ENCODE assay signal across 31 cellular contexts in the genomic region with DNA sequence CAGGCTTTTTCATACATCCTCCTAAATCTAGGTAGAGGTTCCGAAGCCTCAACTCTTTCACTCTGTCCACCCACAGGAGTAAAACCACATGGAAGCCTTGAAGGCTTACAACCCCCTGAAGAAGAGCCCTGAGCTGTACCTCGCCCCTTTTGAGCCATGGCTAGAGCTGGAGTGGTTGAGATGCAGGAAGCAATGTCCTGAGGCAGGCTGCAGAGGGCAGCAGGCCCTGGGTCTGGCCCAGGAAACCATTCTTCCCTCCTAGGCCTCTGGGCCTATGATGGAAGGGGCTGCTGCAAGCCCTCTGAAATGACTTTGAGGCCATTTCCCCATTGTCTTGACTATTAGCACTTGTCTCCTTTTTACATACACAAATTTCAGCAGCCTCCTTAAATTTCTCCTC.
A peak's percentile ranks its signal among the peaks of the same experiment; 100 is the strongest.
DNase-seq lines count a peak whose midpoint lies in the region; ATAC-seq and TF ChIP-seq lines count a peak whose summit lies in the region.
"Had no signal": no experiment of that assay in that cellular context is flagged by ENCODE, and none has a peak within 500 bp of the region (broad histone marks: within the 10 kb centered on the region; RNA-seq: fewer than 3 reads in every experiment).

No MANE protein-coding gene starts in this region.

- no peaks in the 10 kb centered on the region; the same call in 1 of the 2 replicates for H3K27me3 Mint-ChIP-seq in WTC11 (ENCODE audit: low read depth)
- H3K27me3 Mint-ChIP-seq: activated B cell treated with CpG ODN at 0.5 μM for 24 hours; activated naive CD8-positive, alpha-beta T cell treated with anti-CD3 and anti-CD28 coated beads for 36 hours; IgD-negative memory B cell; stimulated activated memory B cell treated with anti-CD40 and anti-IgM and Interleukin-4, amounts not matched to agents 10 μg/mL and 1 μg/mL and 100 μg/mL, for 72 hours had no signal

- no peaks in the 10 kb centered on the region for H3K27me3 ChIP-seq in dorsolateral prefrontal cortex
- H3K27me3 ChIP-seq: ascending aorta; BLaER1 treated with 17β-estradiol and CSF1 and Interleukin-3, amounts not matched to agents 10 nM and 100 nM; pancreas; spleen had no signal

- CTCF ChIA-PET in WTC11 (lab: Charles Lee), result no interaction called here

- H3K27ac ChIP-seq in dorsolateral prefrontal cortex, result no peak overlapping the region
- H3K27ac ChIP-seq: ascending aorta; BLaER1 treated with 17β-estradiol and CSF1 and Interleukin-3, amounts not matched to agents 10 nM and 100 nM; pancreas; spleen had no signal

- no peak overlapping the region for H3K4me3 ChIP-seq in dorsolateral prefrontal cortex
- H3K4me3 ChIP-seq: ascending aorta; BLaER1 treated with 17β-estradiol and CSF1 and Interleukin-3, amounts not matched to agents 10 nM and 100 nM; mucosa of descending colon; pancreas; spleen had no signal

- TF ChIP-seq CTCF in GM10266 (IDR thresholded peaks at IDR 0.05; ENCODE audit: control insufficient read depth, insufficient read depth, low read depth, missing control alignments) (peak; percentile 16), WTC11 (IDR thresholded peaks at IDR 0.05) (no peak), dorsolateral prefrontal cortex (IDR thresholded peaks at IDR 0.05 in 54 of 56, conservative IDR thresholded peaks at IDR 0.05 in 2 of 56; ENCODE audit: low read depth in 1 of 56, partially characterized antibody in 56 of 56) (no peak)

- peak; percentile 60 for ATAC-seq in GM18858 (IDR thresholded peaks at IDR 0.05; ENCODE audit: unreplicated experiment)
- ATAC-seq in HG02798 (IDR thresholded peaks at IDR 0.05; ENCODE audit: poor library complexity, unreplicated experiment), result peak; percentile 63
- ATAC-seq in WTC11, result peak; percentile 66
- ATAC-seq in HG03108 (IDR thresholded peaks at IDR 0.05; ENCODE audit: unreplicated experiment), result no peak
- no peak for ATAC-seq in HG03442 (IDR thresholded peaks at IDR 0.05; ENCODE audit: unreplicated experiment)
- ATAC-seq: mucosa of descending colon; pancreas; right cardiac atrium; stimulated activated memory B cell treated with anti-CD40 and anti-IgM and Interleukin-4, amounts not matched to agents 10 μg/mL and 1 μg/mL and 100 μg/mL, for 72 hours had no signal

- peaks cover 41% of the 10 kb centered on the region for H3K9me3 Mint-ChIP-seq in WTC11

- no peak for DNase-seq in GM10266 (ENCODE audit: extremely low spot score)
- DNase-seq in WTC11 (ENCODE audit: low spot score), result peak; percentile 11
- no peak for DNase-seq in dorsolateral prefrontal cortex
- no peak for DNase-seq in GM19238 (ENCODE audit: insufficient read length, low spot score)
- DNase-seq: ACHN; activated B cell treated with CpG ODN at 0.5 μM for 24 hours; activated CD4-positive, alpha-beta T cell treated with anti-CD3 and anti-CD28 coated beads, Interleukin-2, amount 50 U/mL, for 48 hours; activated naive CD8-positive, alpha-beta T cell treated with anti-CD3 and anti-CD28 coated beads for 36 hours; caudate nucleus; mucosa of descending colon; NCI-H1105 treated with DMSO at 0.1 percent for 48 hours; NCI-H2029 treated with DMSO at 0.1 percent for 48 hours; NCI-H2227 treated with DMSO at 0.1 percent for 48 hours; NCI-H69; OCI-M1; pancreas; right cardiac atrium; SHP77; spleen; stimulated activated CD4-positive, alpha-beta T cell treated with anti-CD3 and anti-CD28 coated beads, Interleukin-2, amount 100 ng/mL, for 48 hours; T-helper 9 cell had no signal

- intact Hi-C loops in dorsolateral prefrontal cortex (cut with DNase I), result no loop called here

- POLR2A ChIA-PET in WTC11 (lab: Charles Lee), result no interaction called here

- no peak overlapping the region for H3K27ac Mint-ChIP-seq in WTC11
- H3K27ac Mint-ChIP-seq: activated B cell treated with CpG ODN at 0.5 μM for 24 hours; activated naive CD8-positive, alpha-beta T cell treated with anti-CD3 and anti-CD28 coated beads for 36 hours; activated T-helper 2 cell treated with anti-CD3 and anti-CD28 coated beads, Interferon-gamma antibody, Interleukin-2, Interleukin-4, amounts not matched to agents 10 μg/mL and 5 μg/mL and 100 μg/mL, durations not matched to agents 14 hours and 24 hours and 36 hours; nephron; stimulated activated memory B cell treated with anti-CD40 and anti-IgM and Interleukin-4, amounts not matched to agents 10 μg/mL and 1 μg/mL and 100 μg/mL, for 72 hours had no signal

- H3K4me3 Mint-ChIP-seq in WTC11, result no peak overlapping the region
- H3K4me3 Mint-ChIP-seq: activated B cell treated with CpG ODN at 0.5 μM for 24 hours; activated naive CD8-positive, alpha-beta T cell treated with anti-CD3 and anti-CD28 coated beads for 36 hours; IgD-negative memory B cell; nephron; stimulated activated memory B cell treated with anti-CD40 and anti-IgM and Interleukin-4, amounts not matched to agents 10 μg/mL and 1 μg/mL and 100 μg/mL, for 72 hours had no signal

- H3K4me1 Mint-ChIP-seq in WTC11, result no peaks in the 10 kb centered on the region
- H3K4me1 Mint-ChIP-seq: activated B cell treated with CpG ODN at 0.5 μM for 24 hours; activated naive CD8-positive, alpha-beta T cell treated with anti-CD3 and anti-CD28 coated beads for 36 hours; IgD-negative memory B cell; nephron; stimulated activated memory B cell treated with anti-CD40 and anti-IgM and Interleukin-4, amounts not matched to agents 10 μg/mL and 1 μg/mL and 100 μg/mL, for 72 hours had no signal

- H3K36me3 Mint-ChIP-seq in WTC11, result peaks cover 31% of the 10 kb centered on the region
- H3K36me3 Mint-ChIP-seq: activated naive CD8-positive, alpha-beta T cell treated with anti-CD3 and anti-CD28 coated beads for 36 hours; stimulated activated memory B cell treated with anti-CD40 and anti-IgM and Interleukin-4, amounts not matched to agents 10 μg/mL and 1 μg/mL and 100 μg/mL, for 72 hours had no signal

TF ChIP-seq in WTC11, 78 proteins besides CTCF, POLR2A, EP300 and RAD21:
- no peak for TF ChIP-seq TP53 (CRISPR knock-in tag; IDR thresholded peaks at IDR 0.05)
- TF ChIP-seq, protein P1, sequence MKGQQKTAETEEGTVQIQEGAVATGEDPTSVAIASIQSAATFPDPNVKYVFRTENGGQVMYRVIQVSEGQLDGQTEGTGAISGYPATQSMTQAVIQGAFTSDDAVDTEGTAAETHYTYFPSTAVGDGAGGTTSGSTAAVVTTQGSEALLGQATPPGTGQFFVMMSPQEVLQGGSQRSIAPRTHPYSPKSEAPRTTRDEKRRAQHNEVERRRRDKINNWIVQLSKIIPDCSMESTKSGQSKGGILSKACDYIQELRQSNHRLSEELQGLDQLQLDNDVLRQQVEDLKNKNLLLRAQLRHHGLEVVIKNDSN (CRISPR knock-in tag; IDR thresholded peaks at IDR 0.05), result no peak
- no peak for TF ChIP-seq ZBTB21 (CRISPR knock-in tag; IDR thresholded peaks at IDR 0.05; ENCODE audit: borderline replicate concordance)
- no peak for TF ChIP-seq ZNF232 (CRISPR knock-in tag; IDR thresholded peaks at IDR 0.05)
- TF ChIP-seq, protein P2, sequence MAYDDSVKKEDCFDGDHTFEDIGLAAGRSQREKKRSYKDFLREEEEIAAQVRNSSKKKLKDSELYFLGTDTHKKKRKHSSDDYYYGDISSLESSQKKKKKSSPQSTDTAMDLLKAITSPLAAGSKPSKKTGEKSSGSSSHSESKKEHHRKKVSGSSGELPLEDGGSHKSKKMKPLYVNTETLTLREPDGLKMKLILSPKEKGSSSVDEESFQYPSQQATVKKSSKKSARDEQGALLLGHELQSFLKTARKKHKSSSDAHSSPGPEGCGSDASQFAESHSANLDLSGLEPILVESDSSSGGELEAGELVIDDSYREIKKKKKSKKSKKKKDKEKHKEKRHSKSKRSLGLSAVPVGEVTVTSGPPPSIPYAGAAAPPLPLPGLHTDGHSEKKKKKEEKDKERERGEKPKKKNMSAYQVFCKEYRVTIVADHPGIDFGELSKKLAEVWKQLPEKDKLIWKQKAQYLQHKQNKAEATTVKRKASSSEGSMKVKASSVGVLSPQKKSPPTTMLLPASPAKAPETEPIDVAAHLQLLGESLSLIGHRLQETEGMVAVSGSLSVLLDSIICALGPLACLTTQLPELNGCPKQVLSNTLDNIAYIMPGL (CRISPR knock-in tag; IDR thresholded peaks at IDR 0.05), result no peak

Comparison
In these comparisons a context has a peak if more than half of its experiments do, and no peak if none do; other contexts are left out.
1. ATAC-seq: peak in GM18858 (single experiment), HG02798 (single experiment) and WTC11 (single experiment); none in HG03108 (single experiment) and HG03442 (single experiment).